In the genomic region with DNA sequence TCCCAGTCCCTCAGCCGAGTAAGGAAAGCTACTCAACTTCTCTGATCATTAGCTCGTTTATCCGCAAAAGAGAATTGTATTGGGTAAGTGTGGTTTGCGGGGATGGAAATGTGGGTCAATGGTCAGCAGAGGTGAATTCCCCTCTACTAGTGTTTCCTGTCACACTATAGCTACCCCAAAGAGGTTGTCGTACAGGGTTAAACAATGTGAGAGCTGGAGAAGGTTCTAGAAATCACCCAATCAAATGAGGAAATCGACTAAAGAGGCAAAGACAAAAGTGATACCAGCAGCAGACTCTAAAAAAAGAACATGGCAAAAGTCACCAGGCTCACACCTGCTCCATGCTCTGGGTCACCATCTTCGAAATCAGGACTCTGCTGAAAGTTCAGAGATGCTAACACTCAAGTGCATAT, we compare ENCODE assay signal across 8 cellular contexts.
A peak's percentile ranks its signal among the peaks of the same experiment; 100 is the strongest.
DNase-seq lines count a peak whose midpoint lies in the region; ATAC-seq, FAIRE-seq and TF ChIP-seq lines count a peak whose summit lies in the region.

No MANE protein-coding gene starts in this region.

- 83 to 90% (median 86%) methylated on average over 7 of the region's 7 CpGs for WGBS in ovary, 3 donors
- WGBS in gastroesophageal sphincter (ENCODE audit: low coverage in 1 of 2), 2 donors = 79 to 81% methylated on average over 3 to 7 of the region's 7 CpGs

- intact Hi-C loops in ovary (cut with DNase I) = no loop called here

- DNase-seq in GM18507 (ENCODE audit: extremely low spot score, insufficient read length, low read depth) (no peak), immature natural killer cell (peak; percentile 47 to 59 (median 50)), ovary (no peak), middle frontal gyrus (ENCODE audit: extremely low spot score, low spot score) (no peak), SJCRH30 (no peak)

- H3K27ac Mint-ChIP-seq in immature natural killer cell = peak overlapping the region; percentile 86 to 98 (median 90)

- H3K27me3 ChIP-seq in ovary (no peaks in the 10 kb centered on the region), SJCRH30 (no peaks in the 10 kb centered on the region), gastroesophageal sphincter (no peaks in the 10 kb centered on the region)

- no peak overlapping the region for H3K4me3 ChIP-seq in ovary
- H3K4me3 ChIP-seq in SJCRH30 = no peak overlapping the region
- no peak overlapping the region for H3K4me3 ChIP-seq in gastroesophageal sphincter

- H3K4me1 ChIP-seq in ovary (ENCODE audit: insufficient read depth) = no peaks in the 10 kb centered on the region
- peaks cover 15% of the 10 kb centered on the region for H3K4me1 ChIP-seq in SJCRH30
- no peaks in the 10 kb centered on the region for H3K4me1 ChIP-seq in gastroesophageal sphincter

- peaks cover 53 to 55% of the 10 kb centered on the region in 2 donors for H3K4me1 Mint-ChIP-seq in immature natural killer cell

- TF ChIP-seq EP300 in ovary (IDR thresholded peaks at IDR 0.05) (no peak), gastroesophageal sphincter (IDR thresholded peaks at IDR 0.05) (no peak)

- no peaks in the 10 kb centered on the region for H3K36me3 Mint-ChIP-seq in immature natural killer cell

- TF ChIP-seq CTCF in ovary (IDR thresholded peaks at IDR 0.05) (no peak), gastroesophageal sphincter (IDR thresholded peaks at IDR 0.05) (no peak)

- ATAC-seq in GM21515 (IDR thresholded peaks at IDR 0.05; ENCODE audit: unreplicated experiment) (peak; percentile 86), HG03565 (IDR thresholded peaks at IDR 0.05; ENCODE audit: unreplicated experiment) (peak; percentile 80), gastroesophageal sphincter (no peak)

- no peaks in the 10 kb centered on the region for H3K36me3 ChIP-seq in ovary
- no peaks in the 10 kb centered on the region for H3K36me3 ChIP-seq in SJCRH30
- H3K36me3 ChIP-seq in gastroesophageal sphincter = no peaks in the 10 kb centered on the region

- peak; percentile 100 for FAIRE-seq in GM18507 (lab: Jason Lieb, UNC)

- H3K4me3 Mint-ChIP-seq in immature natural killer cell = peak overlapping the region; percentile 67 to 89 (median 72)

- no peaks in the 10 kb centered on the region for H3K9me3 ChIP-seq in ovary
- H3K9me3 ChIP-seq in SJCRH30 (replicated peaks) = no peaks in the 10 kb centered on the region
- no peaks in the 10 kb centered on the region for H3K9me3 ChIP-seq in gastroesophageal sphincter

- H3K27me3 Mint-ChIP-seq in immature natural killer cell (ENCODE audit: low read depth in 3 of 3) = peaks cover 0 to 5% (median 4%) of the 10 kb centered on the region in 3 donors

- H3K9me3 Mint-ChIP-seq in immature natural killer cell = no peaks in the 10 kb centered on the region

- no peak for TF ChIP-seq POLR2A in ovary (IDR thresholded peaks at IDR 0.05)
- TF ChIP-seq POLR2A in gastroesophageal sphincter (IDR thresholded peaks at IDR 0.05) = no peak

- H3K27ac ChIP-seq in ovary (no peak overlapping the region), SJCRH30 (no peak overlapping the region), gastroesophageal sphincter (no peak overlapping the region)

Comparison
In these comparisons a context has a peak if more than half of its experiments do, and no peak if none do; other contexts are left out.
1. DNase-seq: peak in immature natural killer cell (3 of 3); none in GM18507 (single experiment), ovary (0 of 5), middle frontal gyrus (single experiment) and SJCRH30 (0 of 2).